In genomic region chr1:64845831-64846425, GRCh38 we compare ENCODE assay signal across 33 cellular contexts.
DNase-seq lines count a peak whose midpoint lies in the region; ATAC-seq and TF ChIP-seq lines count a peak whose summit lies in the region.
"Had no signal": no experiment of that assay in that cellular context is flagged by ENCODE, and none has a peak within 500 bp of the region (broad histone marks: within the 10 kb centered on the region; RNA-seq: fewer than 3 reads in every experiment).

No MANE protein-coding gene starts in this region.

- no peaks in the 10 kb centered on the region for H3K9me3 Mint-ChIP-seq in activated T-cell treated with anti-CD3 and anti-CD28 coated beads, Interleukin-2, amount 50 U/mL, for 24 hours
- no peaks in the 10 kb centered on the region for H3K9me3 Mint-ChIP-seq in activated T-cell treated with anti-CD3 and anti-CD28 coated beads, Interleukin-2, amount 50 U/mL, for 72 hours
- no peaks in the 10 kb centered on the region for H3K9me3 Mint-ChIP-seq in activated T-helper 1 cell treated with anti-CD3 and anti-CD28 coated beads, Interleukin-12 subunit alpha, Interleukin-12 subunit beta, Interleukin-2, Interleukin-4 antibody, amounts not matched to agents 30 ng/mL and 10 ng/mL and 1 ng/mL, durations not matched to agents 14 hours and 24 hours and 36 hours
- no peaks in the 10 kb centered on the region for H3K9me3 Mint-ChIP-seq in immature natural killer cell
- H3K9me3 Mint-ChIP-seq: brain, H9, WTC11 had no signal

- DNase-seq in activated T-cell treated with anti-CD3 and anti-CD28 coated beads, Interleukin-2, amount 50 U/mL, for 24 hours = no peak
- DNase-seq in activated T-cell treated with anti-CD3 and anti-CD28 coated beads, Interleukin-2, amount 50 U/mL, for 72 hours = no peak
- DNase-seq in activated T-helper 1 cell treated with anti-CD3 and anti-CD28 coated beads, Interleukin-12 subunit alpha, Interleukin-12 subunit beta, Interleukin-2, Interleukin-4 antibody, amounts not matched to agents 30 ng/mL and 10 ng/mL and 1 ng/mL, durations not matched to agents 14 hours and 24 hours and 36 hours (ENCODE audit: low spot score) = no peak
- DNase-seq in immature natural killer cell (no peak), smooth muscle cell of the brain vasculature (ENCODE audit: low read depth, low spot score) (peak; percentile 61), sigmoid colon (no peak), GM10248 (ENCODE audit: extremely low spot score) (no peak), glomerular visceral epithelial cell (ENCODE audit: extremely low spot score) (no peak)
- DNase-seq: activated CD4-positive, alpha-beta T cell treated with anti-CD3 and anti-CD28 coated beads, Interleukin-2, amount 50 U/mL, for 48 hours; activated CD8-positive, alpha-beta memory T cell treated with anti-CD3 and anti-CD28 coated beads, Interleukin-2, amount 50 U/mL, for 48 hours; activated effector memory CD4-positive, alpha-beta T cell treated with anti-CD3 and anti-CD28 coated beads, Interleukin-2, amount 50 U/mL, for 16 hours; AML-193; foreskin melanocyte; GDM1; H9; IMR-90; mesendoderm; NCI-H1092; NCI-H1694 treated with DMSO at 0.1 percent for 48 hours; NCI-H2171 treated with DMSO at 0.1 percent for 48 hours; NCI-H524 treated with DMSO at 0.1 percent for 48 hours; PC-3; small intestine; stimulated activated CD4-positive, alpha-beta T cell treated with anti-CD3 and anti-CD28 coated beads, Interleukin-1b, Interleukin-23, amount 100 ng/mL, for 48 hours; stimulated activated CD8-positive, alpha-beta memory T cell treated with anti-CD3 and anti-CD28 coated beads, Interleukin-4, amount 100 ng/mL, for 48 hours; T-helper 9 cell had no signal

- H3K4me3 Mint-ChIP-seq in activated T-cell treated with anti-CD3 and anti-CD28 coated beads, Interleukin-2, amount 50 U/mL, for 24 hours = no peak overlapping the region
- no peak overlapping the region for H3K4me3 Mint-ChIP-seq in activated T-cell treated with anti-CD3 and anti-CD28 coated beads, Interleukin-2, amount 50 U/mL, for 72 hours
- H3K4me3 Mint-ChIP-seq in activated T-helper 1 cell treated with anti-CD3 and anti-CD28 coated beads, Interleukin-12 subunit alpha, Interleukin-12 subunit beta, Interleukin-2, Interleukin-4 antibody, amounts not matched to agents 30 ng/mL and 10 ng/mL and 1 ng/mL, durations not matched to agents 14 hours and 24 hours and 36 hours = no peak overlapping the region
- no peak overlapping the region for H3K4me3 Mint-ChIP-seq in immature natural killer cell
- H3K4me3 Mint-ChIP-seq: brain, H9, WTC11 had no signal

- no peaks in the 10 kb centered on the region for H3K27me3 Mint-ChIP-seq in activated T-cell treated with anti-CD3 and anti-CD28 coated beads, Interleukin-2, amount 50 U/mL, for 24 hours
- H3K27me3 Mint-ChIP-seq in activated T-cell treated with anti-CD3 and anti-CD28 coated beads, Interleukin-2, amount 50 U/mL, for 72 hours (ENCODE audit: low read depth) = no peaks in the 10 kb centered on the region
- no peaks in the 10 kb centered on the region for H3K27me3 Mint-ChIP-seq in activated T-helper 1 cell treated with anti-CD3 and anti-CD28 coated beads, Interleukin-12 subunit alpha, Interleukin-12 subunit beta, Interleukin-2, Interleukin-4 antibody, amounts not matched to agents 30 ng/mL and 10 ng/mL and 1 ng/mL, durations not matched to agents 14 hours and 24 hours and 36 hours (ENCODE audit: insufficient read depth)
- peaks cover 19 to 47% (median 41%) of the 10 kb centered on the region in 3 donors for H3K27me3 Mint-ChIP-seq in immature natural killer cell (ENCODE audit: low read depth in 3 of 3)

- TF ChIP-seq CTCF in sigmoid colon (IDR thresholded peaks at IDR 0.05) = no peak
- TF ChIP-seq CTCF in GM10248 (IDR thresholded peaks at IDR 0.05; ENCODE audit: control extremely low read depth, extremely low read depth, low read depth, missing control alignments) = no peak

- no peak for ATAC-seq in activated T-cell treated with anti-CD3 and anti-CD28 coated beads, Interleukin-2, amount 50 U/mL, for 72 hours (replicated peaks in 1 of 2)
- ATAC-seq: A549, PC-3, WTC11 had no signal

- H3K4me1 ChIP-seq in sigmoid colon = no peaks in the 10 kb centered on the region

- H3K9me3 ChIP-seq in sigmoid colon = no peaks in the 10 kb centered on the region
- H3K9me3 ChIP-seq: A549, esophagus muscularis mucosa, upper lobe of left lung had no signal

- CTCF ChIA-PET in GM10248 (lab: Yijun Ruan, JAX) = interaction anchor here (1.2 kb wide), 1 partner anchor 21 kb away, joined by 4 read pairs; no protein-coding TSS in a partner anchor

- peaks cover 93% of the 10 kb centered on the region for H3K36me3 Mint-ChIP-seq in activated T-cell treated with anti-CD3 and anti-CD28 coated beads, Interleukin-2, amount 50 U/mL, for 24 hours (ENCODE audit: low read depth)
- H3K36me3 Mint-ChIP-seq in activated T-cell treated with anti-CD3 and anti-CD28 coated beads, Interleukin-2, amount 50 U/mL, for 72 hours (ENCODE audit: insufficient read depth in 2 of 2) = peaks cover 3 to 17% of the 10 kb centered on the region in 2 donors
- H3K36me3 Mint-ChIP-seq in activated T-helper 1 cell treated with anti-CD3 and anti-CD28 coated beads, Interleukin-12 subunit alpha, Interleukin-12 subunit beta, Interleukin-2, Interleukin-4 antibody, amounts not matched to agents 30 ng/mL and 10 ng/mL and 1 ng/mL, durations not matched to agents 14 hours and 24 hours and 36 hours (ENCODE audit: low read depth) = peaks cover 40% of the 10 kb centered on the region
- peaks cover 14 to 78% (median 36%) of the 10 kb centered on the region in 3 donors for H3K36me3 Mint-ChIP-seq in immature natural killer cell

- POLR2A ChIA-PET in GM10248 (lab: Yijun Ruan, JAX) = no interaction called here

- WGBS in sigmoid colon, 2 donors = 95 to 96% methylated on average over 13 of the region's 13 CpGs

- no peak overlapping the region for H3K27ac ChIP-seq in sigmoid colon
- H3K27ac ChIP-seq: A549, coronary artery, esophagus muscularis mucosa, hepatocyte, upper lobe of left lung had no signal

- no peak overlapping the region for H3K4me3 ChIP-seq in sigmoid colon
- H3K4me3 ChIP-seq: A549, coronary artery, esophagus muscularis mucosa, hepatocyte, upper lobe of left lung had no signal

- H3K4me1 Mint-ChIP-seq in activated T-cell treated with anti-CD3 and anti-CD28 coated beads, Interleukin-2, amount 50 U/mL, for 24 hours (ENCODE audit: low read depth) = no peaks in the 10 kb centered on the region
- no peaks in the 10 kb centered on the region for H3K4me1 Mint-ChIP-seq in activated T-cell treated with anti-CD3 and anti-CD28 coated beads, Interleukin-2, amount 50 U/mL, for 72 hours (ENCODE audit: low read depth)
- no peaks in the 10 kb centered on the region for H3K4me1 Mint-ChIP-seq in activated T-helper 1 cell treated with anti-CD3 and anti-CD28 coated beads, Interleukin-12 subunit alpha, Interleukin-12 subunit beta, Interleukin-2, Interleukin-4 antibody, amounts not matched to agents 30 ng/mL and 10 ng/mL and 1 ng/mL, durations not matched to agents 14 hours and 24 hours and 36 hours (ENCODE audit: low read depth)
- H3K4me1 Mint-ChIP-seq in immature natural killer cell = peaks cover 6 to 15% of the 10 kb centered on the region in 2 donors
- H3K4me1 Mint-ChIP-seq: brain, H9, WTC11 had no signal

- no peaks in the 10 kb centered on the region for H3K27me3 ChIP-seq in sigmoid colon
- H3K27me3 ChIP-seq: esophagus muscularis mucosa, hepatocyte, upper lobe of left lung had no signal

- intact Hi-C loops in activated T-helper 1 cell treated with anti-CD3 and anti-CD28 coated beads, Interleukin-12 subunit alpha, Interleukin-12 subunit beta, Interleukin-2, Interleukin-4 antibody, amounts not matched to agents 30 ng/mL and 10 ng/mL and 1 ng/mL, durations not matched to agents 14 hours and 24 hours and 36 hours (cut with micrococcal nuclease) = no loop called here
- intact Hi-C loops in sigmoid colon (cut with DNase I) = no loop called here

- peak overlapping the region; percentile 48 for H3K27ac Mint-ChIP-seq in activated T-cell treated with anti-CD3 and anti-CD28 coated beads, Interleukin-2, amount 50 U/mL, for 24 hours
- no peak overlapping the region for H3K27ac Mint-ChIP-seq in activated T-cell treated with anti-CD3 and anti-CD28 coated beads, Interleukin-2, amount 50 U/mL, for 72 hours
- H3K27ac Mint-ChIP-seq in activated T-helper 1 cell treated with anti-CD3 and anti-CD28 coated beads, Interleukin-12 subunit alpha, Interleukin-12 subunit beta, Interleukin-2, Interleukin-4 antibody, amounts not matched to agents 30 ng/mL and 10 ng/mL and 1 ng/mL, durations not matched to agents 14 hours and 24 hours and 36 hours = peak overlapping the region; percentile 65
- H3K27ac Mint-ChIP-seq in immature natural killer cell = peak overlapping the region; percentile 55 to 81 (median 72)
- H3K27ac Mint-ChIP-seq: WTC11 had no signal

- TF ChIP-seq POLR2A in sigmoid colon (IDR thresholded peaks at IDR 0.05) = no peak

- no peak for TF ChIP-seq EP300 in sigmoid colon (IDR thresholded peaks at IDR 0.05)

- peaks cover 23 to 93% (median 40%) of the 10 kb centered on the region in 4 donors for H3K36me3 ChIP-seq in sigmoid colon
